ENCODE assay signal across 8 cellular contexts in the genomic region with DNA sequence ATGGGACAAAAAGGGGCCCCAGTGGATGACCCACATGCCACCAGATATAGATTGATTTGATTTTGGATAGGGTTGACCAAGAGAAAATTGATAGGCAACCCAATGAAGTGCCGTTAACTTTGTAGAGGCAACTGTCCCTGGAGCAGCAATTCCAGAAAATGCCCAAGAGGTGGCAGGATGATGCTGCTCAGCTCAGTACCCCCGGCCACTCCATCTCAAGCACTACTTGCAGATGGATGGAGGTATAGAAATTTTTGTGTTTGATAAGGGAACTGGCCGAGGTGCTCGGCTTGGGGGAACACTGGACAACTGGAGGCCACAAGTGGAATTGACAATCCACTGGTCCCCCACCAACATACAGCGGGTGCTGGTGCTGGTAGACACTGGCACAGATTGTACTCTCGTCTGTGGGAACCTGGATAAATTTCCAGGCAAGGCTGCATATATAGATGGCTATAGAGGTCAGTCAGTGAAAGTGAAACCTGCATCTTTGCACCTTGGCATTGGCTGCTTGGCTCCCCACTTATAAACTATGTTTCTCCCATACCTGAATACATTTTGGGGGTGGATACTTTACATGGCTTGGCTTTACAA.
DNase-seq lines count a peak whose midpoint lies in the region; ATAC-seq and TF ChIP-seq lines count a peak whose summit lies in the region.

No MANE protein-coding gene starts in this region.

- TF ChIP-seq CTCF in glutamatergic neuron (IDR thresholded peaks at IDR 0.05; ENCODE audit: partially characterized antibody, unreplicated experiment) (peak; percentile 47), prostate gland (IDR thresholded peaks at IDR 0.05) (peak in 3 of 4 experiments; percentile 55 to 70 (median 61))

- H3K27me3 ChIP-seq in H7 (ENCODE audit: control insufficient read depth, insufficient read depth, low read length) (no peaks in the 10 kb centered on the region), prostate gland (replicated peaks; ENCODE audit: insufficient read depth) (no peaks in the 10 kb centered on the region)

- no peak overlapping the region for H3K27ac ChIP-seq in prostate gland

- no peak overlapping the region for H3K4me3 ChIP-seq in H7 (ENCODE audit: insufficient read depth, low read depth, low read length)
- no peak overlapping the region for H3K4me3 ChIP-seq in prostate gland

- WGBS in prostate gland = 38% methylated on average over 6 of the region's 6 CpGs

- DNase-seq in Daoy (ENCODE audit: low read depth) (peak; percentile 50), H7 (peak; percentile 65), NCI-H2171 (lab: John Stamatoyannopoulos, UW) (peak; percentile 71), glutamatergic neuron (peak; percentile 54), prostate gland (ENCODE audit: low spot score) (peak; percentile 37), retina (no peak)
- peak; percentile 11 for DNase-seq in activated T-helper 1 cell treated with anti-CD3 and anti-CD28 coated beads, Interleukin-12 subunit alpha, Interleukin-12 subunit beta, Interleukin-2, Interleukin-4 antibody, amounts not matched to agents 30 ng/mL and 10 ng/mL and 1 ng/mL, durations not matched to agents 14 hours and 24 hours and 36 hours (ENCODE audit: low spot score)

- H3K36me3 ChIP-seq in H7 (replicated peaks; ENCODE audit: control insufficient read depth, insufficient read depth, low read length) (no peaks in the 10 kb centered on the region), prostate gland (no peaks in the 10 kb centered on the region)

- intact Hi-C loops in activated T-helper 1 cell treated with anti-CD3 and anti-CD28 coated beads, Interleukin-12 subunit alpha, Interleukin-12 subunit beta, Interleukin-2, Interleukin-4 antibody, amounts not matched to agents 30 ng/mL and 10 ng/mL and 1 ng/mL, durations not matched to agents 14 hours and 24 hours and 36 hours (cut with micrococcal nuclease) = loop anchor here (1.0 to 2.0 kb wide), 2 partner anchors 87 to 346 kb away; a partner anchor contains a TSS
- intact Hi-C loops in prostate gland (cut with DNase I) = loop anchor here (2.0 to 10.0 kb wide), 4 partner anchors 87 to 353 kb away; a partner anchor contains a TSS

- no peaks in the 10 kb centered on the region for H3K27me3 Mint-ChIP-seq in activated T-helper 1 cell treated with anti-CD3 and anti-CD28 coated beads, Interleukin-12 subunit alpha, Interleukin-12 subunit beta, Interleukin-2, Interleukin-4 antibody, amounts not matched to agents 30 ng/mL and 10 ng/mL and 1 ng/mL, durations not matched to agents 14 hours and 24 hours and 36 hours (ENCODE audit: insufficient read depth)
- H3K27me3 Mint-ChIP-seq in glutamatergic neuron (ENCODE audit: unreplicated experiment) = peaks cover 3% of the 10 kb centered on the region

- no peak overlapping the region for H3K27ac Mint-ChIP-seq in activated T-helper 1 cell treated with anti-CD3 and anti-CD28 coated beads, Interleukin-12 subunit alpha, Interleukin-12 subunit beta, Interleukin-2, Interleukin-4 antibody, amounts not matched to agents 30 ng/mL and 10 ng/mL and 1 ng/mL, durations not matched to agents 14 hours and 24 hours and 36 hours
- H3K27ac Mint-ChIP-seq in glutamatergic neuron (ENCODE audit: unreplicated experiment) = no peak overlapping the region

- H3K9me3 ChIP-seq in prostate gland = no peaks in the 10 kb centered on the region

- peaks cover 17% of the 10 kb centered on the region for H3K36me3 Mint-ChIP-seq in activated T-helper 1 cell treated with anti-CD3 and anti-CD28 coated beads, Interleukin-12 subunit alpha, Interleukin-12 subunit beta, Interleukin-2, Interleukin-4 antibody, amounts not matched to agents 30 ng/mL and 10 ng/mL and 1 ng/mL, durations not matched to agents 14 hours and 24 hours and 36 hours (ENCODE audit: low read depth)
- peaks cover 5% of the 10 kb centered on the region for H3K36me3 Mint-ChIP-seq in glutamatergic neuron (ENCODE audit: unreplicated experiment)

- H3K4me3 Mint-ChIP-seq in activated T-helper 1 cell treated with anti-CD3 and anti-CD28 coated beads, Interleukin-12 subunit alpha, Interleukin-12 subunit beta, Interleukin-2, Interleukin-4 antibody, amounts not matched to agents 30 ng/mL and 10 ng/mL and 1 ng/mL, durations not matched to agents 14 hours and 24 hours and 36 hours = no peak overlapping the region
- H3K4me3 Mint-ChIP-seq in glutamatergic neuron (ENCODE audit: unreplicated experiment) = no peak overlapping the region

- TF ChIP-seq POLR2A in prostate gland (IDR thresholded peaks at IDR 0.05) = no peak

- peaks cover 15% of the 10 kb centered on the region for H3K4me1 Mint-ChIP-seq in activated T-helper 1 cell treated with anti-CD3 and anti-CD28 coated beads, Interleukin-12 subunit alpha, Interleukin-12 subunit beta, Interleukin-2, Interleukin-4 antibody, amounts not matched to agents 30 ng/mL and 10 ng/mL and 1 ng/mL, durations not matched to agents 14 hours and 24 hours and 36 hours (ENCODE audit: low read depth)
- H3K4me1 Mint-ChIP-seq in glutamatergic neuron (ENCODE audit: low read depth, unreplicated experiment) = no peaks in the 10 kb centered on the region

- no peak for ATAC-seq in HG03457 (IDR thresholded peaks at IDR 0.05; ENCODE audit: unreplicated experiment)

- H3K4me1 ChIP-seq in prostate gland (replicated peaks) = no peaks in the 10 kb centered on the region

- H3K9me3 Mint-ChIP-seq in activated T-helper 1 cell treated with anti-CD3 and anti-CD28 coated beads, Interleukin-12 subunit alpha, Interleukin-12 subunit beta, Interleukin-2, Interleukin-4 antibody, amounts not matched to agents 30 ng/mL and 10 ng/mL and 1 ng/mL, durations not matched to agents 14 hours and 24 hours and 36 hours = peaks cover 19% of the 10 kb centered on the region
- no peaks in the 10 kb centered on the region for H3K9me3 Mint-ChIP-seq in glutamatergic neuron (ENCODE audit: unreplicated experiment)
